8 cellular contexts compared by ENCODE assay signal in genomic region chr19:47176627-47177090, GRCh38.
DNase-seq lines count a peak whose midpoint lies in the region; ATAC-seq and TF ChIP-seq lines count a peak whose summit lies in the region.

No MANE protein-coding gene starts in this region.

- H3K4me3 ChIP-seq in foreskin fibroblast (ENCODE audit: low read depth in 1 of 2, low read length in 2 of 2), result no peak overlapping the region

- DNase-seq in HCEC 1CT, result peak; percentile 94
- peak; percentile 55 to 57 for DNase-seq in activated T-cell treated with anti-CD3 and anti-CD28 coated beads, Interleukin-2, amount 50 U/mL, for 48 hours
- peak; percentile 88 to 92 for DNase-seq in foreskin fibroblast
- peak; percentile 29 for DNase-seq in stimulated activated CD4-positive, alpha-beta T cell treated with anti-CD3 and anti-CD28 coated beads, Interleukin-2, amount 100 ng/mL, for 48 hours
- DNase-seq in amniotic stem cell (lab: John Stamatoyannopoulos, UW), result no peak

- TF ChIP-seq CTCF in foreskin fibroblast (IDR thresholded peaks at IDR 0.05; ENCODE audit: low read depth, low read length), result no peak

- ATAC-seq in HG02884 (IDR thresholded peaks at IDR 0.05; ENCODE audit: unreplicated experiment) (no peak), HG03135 (IDR thresholded peaks at IDR 0.05; ENCODE audit: unreplicated experiment) (no peak), HG03469 (IDR thresholded peaks at IDR 0.05; ENCODE audit: unreplicated experiment) (no peak)
